ENCODE assay signal across 8 cellular contexts in the genomic region with DNA sequence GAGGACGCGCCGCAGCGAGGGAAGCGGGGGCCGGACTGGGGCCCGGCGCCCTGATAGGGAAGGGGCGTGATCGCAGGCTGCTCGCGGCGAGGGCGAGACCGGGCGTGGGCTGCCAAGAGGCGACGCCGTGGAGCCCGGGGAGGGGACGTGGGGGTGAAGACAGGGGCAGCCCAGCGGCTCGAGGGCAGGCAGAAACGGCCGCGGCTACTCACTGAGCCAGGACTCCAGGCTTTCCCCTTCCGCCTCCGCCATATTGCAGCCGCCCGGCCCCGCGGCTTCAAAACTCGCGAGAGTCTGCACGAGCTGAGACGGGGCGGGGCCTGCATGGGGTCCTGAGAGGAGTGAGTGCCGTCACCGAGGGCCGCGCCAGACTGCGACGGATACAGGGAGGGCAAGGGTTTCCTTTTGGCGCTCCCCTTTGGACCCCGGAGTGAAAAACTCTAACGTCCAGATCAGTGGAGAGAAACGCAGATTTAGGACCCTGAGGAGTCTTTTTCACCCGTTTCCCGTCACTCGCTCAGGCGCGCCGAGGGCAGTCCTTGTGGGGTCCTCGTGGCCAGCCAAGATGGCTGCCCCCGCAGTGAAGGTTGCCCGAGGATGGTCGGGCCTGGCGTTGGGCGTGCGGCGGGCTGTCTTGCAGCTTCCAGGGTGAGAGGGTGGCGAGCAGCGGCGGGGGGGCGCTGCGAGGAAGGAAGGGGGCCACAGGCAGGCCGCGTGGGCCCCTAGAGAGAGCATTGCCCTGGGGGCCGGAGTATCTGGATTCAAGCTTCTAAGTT. TPM values are rescaled to one million over a fixed set of nuclear protein-coding genes. Genes with fewer than 3 reads are reported as not detected.
A peak's percentile ranks its signal among the peaks of the same experiment; 100 is the strongest.
DNase-seq lines count a peak whose midpoint lies in the region; ATAC-seq, FAIRE-seq and TF ChIP-seq lines count a peak whose summit lies in the region.

A gene with protein sequence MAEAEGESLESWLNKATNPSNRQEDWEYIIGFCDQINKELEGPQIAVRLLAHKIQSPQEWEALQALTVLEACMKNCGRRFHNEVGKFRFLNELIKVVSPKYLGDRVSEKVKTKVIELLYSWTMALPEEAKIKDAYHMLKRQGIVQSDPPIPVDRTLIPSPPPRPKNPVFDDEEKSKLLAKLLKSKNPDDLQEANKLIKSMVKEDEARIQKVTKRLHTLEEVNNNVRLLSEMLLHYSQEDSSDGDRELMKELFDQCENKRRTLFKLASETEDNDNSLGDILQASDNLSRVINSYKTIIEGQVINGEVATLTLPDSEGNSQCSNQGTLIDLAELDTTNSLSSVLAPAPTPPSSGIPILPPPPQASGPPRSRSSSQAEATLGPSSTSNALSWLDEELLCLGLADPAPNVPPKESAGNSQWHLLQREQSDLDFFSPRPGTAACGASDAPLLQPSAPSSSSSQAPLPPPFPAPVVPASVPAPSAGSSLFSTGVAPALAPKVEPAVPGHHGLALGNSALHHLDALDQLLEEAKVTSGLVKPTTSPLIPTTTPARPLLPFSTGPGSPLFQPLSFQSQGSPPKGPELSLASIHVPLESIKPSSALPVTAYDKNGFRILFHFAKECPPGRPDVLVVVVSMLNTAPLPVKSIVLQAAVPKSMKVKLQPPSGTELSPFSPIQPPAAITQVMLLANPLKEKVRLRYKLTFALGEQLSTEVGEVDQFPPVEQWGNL (minus strand): TSS at position 271 of the 776 bp plus-strand sequence. CDS start 19 bp downstream, at position 252.
A gene (plus strand): TSS at position 544 of the 776 bp plus-strand sequence. CDS start 22 bp downstream, at position 566.

- H3K4me3 ChIP-seq in esophagus squamous epithelium, result peak within 1 kb of the TSS; percentile 76 to 98 (median 92)

- peak in 3 of 4 donors; percentile 29 to 82 (median 78) for TF ChIP-seq POLR2A in esophagus squamous epithelium (IDR thresholded peaks at IDR 0.05)

- peaks cover 17 to 56% (median 30%) of the 10 kb centered on the region in 3 donors for H3K4me1 ChIP-seq in esophagus squamous epithelium

- WGBS in esophagus squamous epithelium, 2 donors, result 0% methylated on average over 4 to 5 of the region's 69 CpGs

- H3K27ac Mint-ChIP-seq in activated T-cell treated with anti-CD3 and anti-CD28 coated beads, Interleukin-2, amount 50 U/mL, for 72 hours, result peak within 1 kb of the TSS; percentile 100
- peak within 1 kb of the TSS; percentile 100 for H3K27ac Mint-ChIP-seq in naive B cell
- peak within 1 kb of the TSS; percentile 100 for H3K27ac Mint-ChIP-seq in stimulated activated memory B cell treated with anti-CD40 and anti-IgM and Interleukin-4, amounts not matched to agents 10 μg/mL and 1 μg/mL and 100 μg/mL, for 72 hours

- H3K27me3 ChIP-seq in esophagus squamous epithelium, result no peaks in the 10 kb centered on the region

- H3K36me3 Mint-ChIP-seq in activated T-cell treated with anti-CD3 and anti-CD28 coated beads, Interleukin-2, amount 50 U/mL, for 72 hours (ENCODE audit: insufficient read depth in 2 of 2), result peaks cover 6 to 10% of the 10 kb centered on the region in 2 donors
- peaks cover 0 to 4% of the 10 kb centered on the region in 2 donors for H3K36me3 Mint-ChIP-seq in naive B cell
- peaks cover 16% of the 10 kb centered on the region for H3K36me3 Mint-ChIP-seq in stimulated activated memory B cell treated with anti-CD40 and anti-IgM and Interleukin-4, amounts not matched to agents 10 μg/mL and 1 μg/mL and 100 μg/mL, for 72 hours

- H3K4me3 Mint-ChIP-seq in activated T-cell treated with anti-CD3 and anti-CD28 coated beads, Interleukin-2, amount 50 U/mL, for 72 hours, result peak within 1 kb of the TSS; percentile 91 to 92
- H3K4me3 Mint-ChIP-seq in naive B cell, result peak within 1 kb of the TSS; percentile 93 to 100 (median 98)
- H3K4me3 Mint-ChIP-seq in stimulated activated memory B cell treated with anti-CD40 and anti-IgM and Interleukin-4, amounts not matched to agents 10 μg/mL and 1 μg/mL and 100 μg/mL, for 72 hours, result peak within 1 kb of the TSS; percentile 89

- peak; percentile 98 for DNase-seq in DMS53 (lab: John Stamatoyannopoulos, UW)
- DNase-seq in Kasumi-1 (lab: John Stamatoyannopoulos, UW), result peak; percentile 94 to 95
- DNase-seq in RCC 7860 (ENCODE audit: low spot score), result peak; percentile 78
- DNase-seq in activated T-cell treated with anti-CD3 and anti-CD28 coated beads, Interleukin-2, amount 50 U/mL, for 72 hours, result peak; percentile 97
- peak; percentile 76 for DNase-seq in esophagus squamous epithelium (lab: John Stamatoyannopoulos, UW)
- DNase-seq in naive B cell, result peak; percentile 96

- no peak for TF ChIP-seq CTCF in esophagus squamous epithelium (IDR thresholded peaks at IDR 0.05)

- peaks cover 59% of the 10 kb centered on the region for H3K4me1 Mint-ChIP-seq in activated T-cell treated with anti-CD3 and anti-CD28 coated beads, Interleukin-2, amount 50 U/mL, for 72 hours (ENCODE audit: low read depth)
- H3K4me1 Mint-ChIP-seq in naive B cell, result peaks cover 36 to 65% (median 63%) of the 10 kb centered on the region in 3 donors
- H3K4me1 Mint-ChIP-seq in stimulated activated memory B cell treated with anti-CD40 and anti-IgM and Interleukin-4, amounts not matched to agents 10 μg/mL and 1 μg/mL and 100 μg/mL, for 72 hours, result peaks cover 56% of the 10 kb centered on the region

- ATAC-seq in GM21825 (IDR thresholded peaks at IDR 0.05; ENCODE audit: unreplicated experiment), result peak; percentile 79
- peak; percentile 92 for ATAC-seq in activated T-cell treated with anti-CD3 and anti-CD28 coated beads, Interleukin-2, amount 50 U/mL, for 72 hours (replicated peaks in 1 of 2)
- peak; percentile 89 to 94 for ATAC-seq in naive B cell (ENCODE audit: low read depth in 2 of 2)
- peak; percentile 99 for ATAC-seq in stimulated activated memory B cell treated with anti-CD40 and anti-IgM and Interleukin-4, amounts not matched to agents 10 μg/mL and 1 μg/mL and 100 μg/mL, for 72 hours

- H3K27me3 Mint-ChIP-seq in activated T-cell treated with anti-CD3 and anti-CD28 coated beads, Interleukin-2, amount 50 U/mL, for 72 hours (ENCODE audit: low read depth), result no peaks in the 10 kb centered on the region
- no peaks in the 10 kb centered on the region for H3K27me3 Mint-ChIP-seq in naive B cell
- no peaks in the 10 kb centered on the region for H3K27me3 Mint-ChIP-seq in stimulated activated memory B cell treated with anti-CD40 and anti-IgM and Interleukin-4, amounts not matched to agents 10 μg/mL and 1 μg/mL and 100 μg/mL, for 72 hours

- H3K9me3 Mint-ChIP-seq in activated T-cell treated with anti-CD3 and anti-CD28 coated beads, Interleukin-2, amount 50 U/mL, for 72 hours, result no peaks in the 10 kb centered on the region
- no peaks in the 10 kb centered on the region for H3K9me3 Mint-ChIP-seq in naive B cell
- H3K9me3 Mint-ChIP-seq in stimulated activated memory B cell treated with anti-CD40 and anti-IgM and Interleukin-4, amounts not matched to agents 10 μg/mL and 1 μg/mL and 100 μg/mL, for 72 hours, result no peaks in the 10 kb centered on the region

- intact Hi-C loops in esophagus squamous epithelium (cut with DNase I), result no loop called here

- peaks cover 0 to 36% (median 13%) of the 10 kb centered on the region in 3 donors for H3K36me3 ChIP-seq in esophagus squamous epithelium

- peak; percentile 36 for FAIRE-seq in RCC 7860 (lab: Jason Lieb, UNC)

- no peaks in the 10 kb centered on the region for H3K9me3 ChIP-seq in esophagus squamous epithelium

- H3K27ac ChIP-seq in esophagus squamous epithelium, result peak within 1 kb of the TSS; percentile 94 to 97 (median 96)

RNA-seq across cellular contexts. Expression of the first gene that starts in this region (rescaled TPM):
- total RNA-seq in activated T-cell treated with anti-CD3 and anti-CD28 coated beads, Interleukin-2, amount 50 U/mL, for 72 hours, result 10 to 100 TPM; 77.1 to 80.9 TPM
- total RNA-seq in esophagus squamous epithelium, result 10 to 100 TPM; 23.9 to 39.2 (median 29.8) TPM
- polyA plus RNA-seq in naive B cell (ENCODE audit: low read depth in 6 of 6), result 10 to 100 TPM in 5 of 6 donors, 1 to 10 TPM in 1; 4.5 to 31.6 (median 13.7) TPM

RNA-seq across cellular contexts. Expression of the second gene that starts in this region (rescaled TPM):
- total RNA-seq in activated T-cell treated with anti-CD3 and anti-CD28 coated beads, Interleukin-2, amount 50 U/mL, for 72 hours, result 10 to 100 TPM; 42.8 to 43.0 TPM
- total RNA-seq in esophagus squamous epithelium, result 10 to 100 TPM; 42.2 to 62.6 (median 48.7) TPM
- 100 to 1,000 TPM in 1 of 6 donors, 10 to 100 TPM in 5; 70.1 to 103 (median 94.4) TPM for polyA plus RNA-seq in naive B cell (ENCODE audit: low read depth in 6 of 6)

Comparison
In these comparisons a context has a peak if more than half of its experiments do, and no peak if none do; other contexts are left out.
1. Peak in every context shown above with its lines: DNase-seq, ATAC-seq, H3K4me3 ChIP-seq and H3K27ac ChIP-seq.